14 cellular contexts compared by ENCODE assay signal in the genomic region with DNA sequence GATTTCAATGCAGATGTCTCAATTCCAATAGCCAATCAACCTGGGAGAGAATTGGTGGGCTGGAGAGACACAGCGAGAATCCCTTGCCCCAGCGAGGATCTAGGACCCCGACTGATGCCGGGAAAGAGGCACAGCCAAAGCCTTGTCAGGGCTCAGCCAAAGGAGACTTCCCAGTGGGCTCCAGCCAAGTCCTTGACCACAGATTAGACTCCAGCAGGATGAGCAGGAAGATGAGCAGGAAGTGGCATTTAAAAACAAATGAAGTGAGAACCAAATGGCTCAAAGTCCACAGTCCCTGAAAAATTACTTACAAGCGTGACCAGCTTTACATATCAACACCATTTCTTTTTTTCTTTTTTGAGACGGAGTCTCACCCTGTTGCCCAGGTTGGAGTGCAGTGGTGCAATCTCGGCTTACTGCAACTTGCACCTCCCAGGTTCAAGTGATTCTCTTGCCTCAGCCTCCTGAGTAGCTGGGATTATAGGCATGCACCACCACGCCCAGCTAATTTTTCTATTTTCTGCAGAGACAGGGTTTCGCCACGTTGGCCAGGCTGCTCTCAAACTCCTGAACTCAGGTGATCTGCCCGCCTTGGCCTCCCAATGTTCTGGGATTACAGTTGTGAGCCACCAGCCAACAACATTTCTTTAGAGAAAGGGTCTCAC. TPM values are rescaled to one million over a fixed set of nuclear protein-coding genes. Genes with fewer than 3 reads are reported as not detected.
A peak's percentile ranks its signal among the peaks of the same experiment; 100 is the strongest.
DNase-seq lines count a peak whose midpoint lies in the region; ATAC-seq and TF ChIP-seq lines count a peak whose summit lies in the region.
"Had no signal": no experiment of that assay in that cellular context is flagged by ENCODE, and none has a peak within 500 bp of the region (broad histone marks: within the 10 kb centered on the region; RNA-seq: fewer than 3 reads in every experiment).

No MANE protein-coding gene starts in this region.

- peak; percentile 17 for DNase-seq in HCEC 1CT
- peak; percentile 78 for DNase-seq in cerebellar cortex (ENCODE audit: low spot score)
- DNase-seq in left lung: no peak
- DNase-seq in suprapubic skin (ENCODE audit: low spot score in 2 of 2): peak in 1 of 2 donors; percentile 49
- DNase-seq in CD4-positive, alpha-beta T cell: no peak
- DNase-seq in NCI-H2081 treated with DMSO at 0.1 percent for 48 hours (lab: John Stamatoyannopoulos, UW): no peak
- DNase-seq in NCI-H1436 treated with DMSO at 0.1 percent for 48 hours (lab: John Stamatoyannopoulos, UW): no peak
- DNase-seq: activated CD4-positive, alpha-beta T cell treated with anti-CD3 and anti-CD28 coated beads for 48 hours; activated gamma-delta T cell; dermis blood vessel endothelial cell; DMS79; occipital lobe; SK-N-SH had no signal

- CTCF ChIA-PET in CD4-positive, alpha-beta T cell (lab: Charles Lee): no interaction called here

- H3K4me1 Mint-ChIP-seq in CD4-positive, alpha-beta T cell (ENCODE audit: low read depth): no peaks in the 10 kb centered on the region

- intact Hi-C loops in left lung (cut with DNase I): no loop called here
- intact Hi-C loops in CD4-positive, alpha-beta T cell (cut with DNase I, micrococcal nuclease): no loop called here

- H3K27ac Mint-ChIP-seq in CD4-positive, alpha-beta T cell: no peak overlapping the region

- no peak for TF ChIP-seq EP300 in suprapubic skin (IDR thresholded peaks at IDR 0.05)

- no peak for TF ChIP-seq CTCF in left lung (IDR thresholded peaks at IDR 0.05)
- no peak for TF ChIP-seq CTCF in suprapubic skin (IDR thresholded peaks at IDR 0.05)
- TF ChIP-seq CTCF in CD4-positive, alpha-beta T cell (IDR thresholded peaks at IDR 0.05): no peak

- H3K4me1 ChIP-seq in left lung (peaks cover 35 to 74% of the 10 kb centered on the region in 2 donors), suprapubic skin (peaks cover 68% of the 10 kb centered on the region)

- no peaks in the 10 kb centered on the region for H3K27me3 Mint-ChIP-seq in CD4-positive, alpha-beta T cell

- ATAC-seq in left lung (no peak), GM19035 (IDR thresholded peaks at IDR 0.05; ENCODE audit: unreplicated experiment) (no peak)
- ATAC-seq in CD4-positive, alpha-beta T cell (ENCODE audit: poor library complexity): no peak

- H3K36me3 ChIP-seq in left lung (no peaks in the 10 kb centered on the region), suprapubic skin (no peaks in the 10 kb centered on the region)

- H3K4me3 ChIP-seq in left lung (no peak overlapping the region), suprapubic skin (no peak overlapping the region)

- H3K36me3 Mint-ChIP-seq in CD4-positive, alpha-beta T cell (ENCODE audit: low read depth): no peaks in the 10 kb centered on the region

- peak overlapping the region; percentile 10 to 19 for H3K27ac ChIP-seq in left lung
- peak overlapping the region; percentile 12 for H3K27ac ChIP-seq in suprapubic skin
- H3K27ac ChIP-seq in CD4-positive, alpha-beta T cell (ENCODE audit: low read depth, low read length): no peak overlapping the region

- TF ChIP-seq POLR2A in suprapubic skin (IDR thresholded peaks at IDR 0.05): no peak

- no peaks in the 10 kb centered on the region for H3K9me3 Mint-ChIP-seq in CD4-positive, alpha-beta T cell

- H3K27me3 ChIP-seq in left lung (no peaks in the 10 kb centered on the region), suprapubic skin (no peaks in the 10 kb centered on the region)
- H3K27me3 ChIP-seq in CD4-positive, alpha-beta T cell (ENCODE audit: control insufficient read depth, insufficient read depth, low read length): no peaks in the 10 kb centered on the region

- POLR2A ChIA-PET in CD4-positive, alpha-beta T cell (lab: Charles Lee): no interaction called here

- H3K9me3 ChIP-seq in left lung: no peaks in the 10 kb centered on the region
- H3K9me3 ChIP-seq in suprapubic skin: no peaks in the 10 kb centered on the region
- H3K9me3 ChIP-seq in CD4-positive, alpha-beta T cell (ENCODE audit: control insufficient read depth, low read length): no peaks in the 10 kb centered on the region
- H3K9me3 ChIP-seq: SK-N-SH had no signal

- 87% methylated on average over 11 of the region's 11 CpGs for WGBS in suprapubic skin

- no peak overlapping the region for H3K4me3 Mint-ChIP-seq in CD4-positive, alpha-beta T cell

RNA-seq across cellular contexts. Expression of a gene that starts 40.2 kb away (rescaled TPM):
- total RNA-seq in left lung (10 to 100 TPM; 71.2 to 77.6 TPM), suprapubic skin (10 to 100 TPM; 19.7 to 45.7 (median 29.4) TPM)
- total RNA-seq in CD4-positive, alpha-beta T cell: under 1 TPM in 1 of 2 experiments, not detected in 1; 0.17 TPM

Comparison
In these comparisons a context has a peak if more than half of its experiments do, and no peak if none do; other contexts are left out.
1. DNase-seq: peak in HCEC 1CT (single experiment) and cerebellar cortex (single experiment); none in left lung (0 of 2), CD4-positive, alpha-beta T cell (0 of 10), NCI-H2081 treated with DMSO at 0.1 percent for 48 hours (single experiment) and NCI-H1436 treated with DMSO at 0.1 percent for 48 hours (single experiment).
2. RNA of a gene that starts 40.2 kb away (total RNA-seq): 71.2 to 77.6 TPM in left lung and 19.7 to 45.7 TPM in suprapubic skin; 0.17 TPM in CD4-positive, alpha-beta T cell; every median in the first group is over 10 times any median in the second.